ENCODE assay signal across 27 cellular contexts in the genomic region with DNA sequence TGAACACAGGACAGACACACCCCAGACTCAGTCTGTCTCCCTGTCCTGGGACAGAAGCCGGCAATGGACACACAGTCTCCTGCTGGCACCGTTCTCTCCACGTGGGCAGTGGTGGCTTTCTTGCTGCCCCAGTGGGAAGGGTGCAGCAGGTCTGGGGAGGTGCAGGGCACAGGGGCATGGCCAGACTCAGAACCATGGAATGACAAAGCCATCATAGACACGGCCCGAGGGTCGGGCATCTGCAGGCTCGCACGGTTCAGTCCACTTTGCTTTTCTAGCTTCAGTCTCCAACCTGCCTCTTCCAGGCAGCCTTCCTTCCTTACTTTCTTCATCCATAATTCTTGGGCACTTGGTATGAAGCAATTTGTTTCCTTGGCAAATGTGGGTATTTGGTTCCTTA. TPM values are rescaled to one million over a fixed set of nuclear protein-coding genes. Genes with fewer than 3 reads are reported as not detected.
DNase-seq lines count a peak whose midpoint lies in the region; ATAC-seq and TF ChIP-seq lines count a peak whose summit lies in the region.
"Had no signal": no experiment of that assay in that cellular context is flagged by ENCODE, and none has a peak within 500 bp of the region (broad histone marks: within the 10 kb centered on the region; RNA-seq: fewer than 3 reads in every experiment).

No MANE protein-coding gene starts in this region.

- peak overlapping the region; percentile 66 for H3K9ac ChIP-seq in Loucy (ENCODE audit: low read depth, low read length, poor library complexity, severe bottlenecking)
- H3K9ac ChIP-seq in mesenchymal stem cell (ENCODE audit: low read length) = no peak overlapping the region
- H3K9ac ChIP-seq in MM.1S (ENCODE audit: low read length) = no peak overlapping the region
- H3K9ac ChIP-seq: GM23248 had no signal

- peak overlapping the region in 1 of 2 experiments; percentile 95 for H3K14ac ChIP-seq in mesenchymal stem cell (ENCODE audit: low read length in 2 of 2)

- peak overlapping the region; percentile 24 to 38 for H3K18ac ChIP-seq in mesenchymal stem cell (ENCODE audit: low read depth in 1 of 2, low read length in 2 of 2)

- peak overlapping the region in 1 of 2 experiments; percentile 42 for H3K23ac ChIP-seq in mesenchymal stem cell (ENCODE audit: low read length in 2 of 2)

- no peak overlapping the region for H2BK15ac ChIP-seq in mesenchymal stem cell (ENCODE audit: low read depth, poor library complexity, severe bottlenecking)

- intact Hi-C loops in left cardiac atrium (cut with DNase I) = no loop called here
- intact Hi-C loops in Right ventricle myocardium inferior (cut with DNase I) = no loop called here

- ATAC-seq in left cardiac atrium = no peak
- ATAC-seq in Right ventricle myocardium inferior = no peak

- H3K4me2 ChIP-seq in Loucy (ENCODE audit: low read depth, low read length, poor library complexity, severe bottlenecking) (peak overlapping the region; percentile 71), mesenchymal stem cell (ENCODE audit: low read length, poor library complexity, severe bottlenecking) (no peak overlapping the region), osteoblast (ENCODE audit: insufficient read depth, low read length) (no peak overlapping the region), MM.1S (ENCODE audit: low read depth, low read length) (no peak overlapping the region)

- 97% methylated on average over 4 of the region's 8 CpGs for WGBS in mesenchymal stem cell

- H3K27ac ChIP-seq in mesenchymal stem cell (ENCODE audit: low read length, poor library complexity, severe bottlenecking) = no peak overlapping the region
- H3K27ac ChIP-seq in osteoblast (ENCODE audit: low read depth, low read length) = no peak overlapping the region
- no peak overlapping the region for H3K27ac ChIP-seq in MM.1S (ENCODE audit: low read length)
- H3K27ac ChIP-seq: GM23248 had no signal

- H3F3A ChIP-seq in Loucy (ENCODE audit: low read depth) (0 out of 2 replicates have a peak, but pooled peaks cover 5% of the 10 kb centered on the region), MM.1S (ENCODE audit: insufficient read depth, low read length) (no peaks in the 10 kb centered on the region)

- H3K4me1 ChIP-seq in Loucy (ENCODE audit: insufficient read depth, low read length, poor library complexity, severe bottlenecking) = peaks cover 28% of the 10 kb centered on the region
- peaks cover 39% of the 10 kb centered on the region for H3K4me1 ChIP-seq in mesenchymal stem cell (ENCODE audit: control insufficient read depth, insufficient read depth, low read depth, low read length)
- peaks cover 35% of the 10 kb centered on the region for H3K4me1 ChIP-seq in osteoblast (ENCODE audit: insufficient read depth, low read length)
- no peaks in the 10 kb centered on the region for H3K4me1 ChIP-seq in MM.1S (ENCODE audit: low read length)

- no peaks in the 10 kb centered on the region; the same call in 1 of the 2 replicates for H3K9me3 ChIP-seq in Loucy (ENCODE audit: insufficient read depth, low read depth, low read length)
- H3K9me3 ChIP-seq in mesenchymal stem cell (ENCODE audit: control insufficient read depth, low read length) = no peaks in the 10 kb centered on the region
- H3K9me3 ChIP-seq in osteoblast (ENCODE audit: low read depth, low read length) = no peaks in the 10 kb centered on the region
- H3K9me3 ChIP-seq in MM.1S (replicated peaks; ENCODE audit: insufficient read depth, low read length) = no peaks in the 10 kb centered on the region
- H3K9me3 ChIP-seq: MG63 had no signal

- no peak overlapping the region for H2BK120ac ChIP-seq in mesenchymal stem cell (ENCODE audit: low read depth, low read length)

- H4K91ac ChIP-seq in mesenchymal stem cell (ENCODE audit: low read length) = peak overlapping the region; percentile 44

- no peaks in the 10 kb centered on the region for H3K9me2 ChIP-seq in Loucy (replicated peaks; ENCODE audit: low read depth, low read length)
- H3K9me2 ChIP-seq in MM.1S (replicated peaks; ENCODE audit: insufficient read depth, low read length) = no peaks in the 10 kb centered on the region

- H2AFZ ChIP-seq in Loucy (ENCODE audit: low read length) (no peak overlapping the region), mesenchymal stem cell (ENCODE audit: low read depth, low read length) (no peak overlapping the region), osteoblast (ENCODE audit: low read length) (no peak overlapping the region), MM.1S (ENCODE audit: low read length) (no peak overlapping the region)
- H2AFZ ChIP-seq: GM23248 had no signal

- no peaks in the 10 kb centered on the region for H3K36me3 ChIP-seq in Loucy (ENCODE audit: insufficient read depth, low read length)
- no peaks in the 10 kb centered on the region for H3K36me3 ChIP-seq in mesenchymal stem cell (ENCODE audit: control insufficient read depth in 1 of 2, insufficient read depth in 2 of 2, low read depth in 1 of 2, low read length in 2 of 2)
- no peaks in the 10 kb centered on the region for H3K36me3 ChIP-seq in osteoblast (ENCODE audit: insufficient read depth, low read length)
- H3K36me3 ChIP-seq in MM.1S (replicated peaks; ENCODE audit: insufficient read depth, low read length) = no peaks in the 10 kb centered on the region
- H3K36me3 ChIP-seq: MG63 had no signal

- H3K79me1 ChIP-seq in mesenchymal stem cell (replicated peaks; ENCODE audit: low read length, poor library complexity, severe bottlenecking) = no peaks in the 10 kb centered on the region

- peak overlapping the region; percentile 13 for H2AK5ac ChIP-seq in mesenchymal stem cell (ENCODE audit: low read length, severe bottlenecking)

- DNase-seq in left cardiac atrium (peak; percentile 17), Right ventricle myocardium inferior (ENCODE audit: missing footprints) (no peak), mesenchymal stem cell (no peak), osteoblast (ENCODE audit: insufficient read length, low spot score, missing footprints) (peak; percentile 32), NCI-H748 (lab: John Stamatoyannopoulos, UW; ENCODE audit: unreplicated experiment) (no peak), MM.1S (no peak), germinal center (ENCODE audit: low spot score) (no peak)
- DNase-seq: 8988T, COR-L47, DMS53, GM23248, H9, KBM-7, MG63, NCI-H2029, NCI-H446 treated with DMSO at 0.1 percent for 48 hours, NCI-H526, RPMI8226, SHP77 had no signal

- H4K20me1 ChIP-seq in Loucy (ENCODE audit: insufficient read depth, low read length, poor library complexity, severe bottlenecking) (no peaks in the 10 kb centered on the region), osteoblast (ENCODE audit: insufficient read depth, low read length) (no peaks in the 10 kb centered on the region), MM.1S (ENCODE audit: insufficient read depth, low read length) (no peaks in the 10 kb centered on the region)

- no peak overlapping the region for H4K8ac ChIP-seq in mesenchymal stem cell (ENCODE audit: low read length)

- H3K4me3 ChIP-seq in Loucy (ENCODE audit: low read length, poor library complexity, severe bottlenecking) (no peak overlapping the region), mesenchymal stem cell (ENCODE audit: insufficient read depth in 1 of 2, low read depth in 1 of 2, low read length in 2 of 2) (no peak overlapping the region), osteoblast (ENCODE audit: insufficient read depth, low read length) (no peak overlapping the region), MM.1S (ENCODE audit: low read length) (no peak overlapping the region)
- H3K4me3 ChIP-seq: GM23248, MG63 had no signal

- TF ChIP-seq CTCF in Loucy (conservative IDR thresholded peaks at IDR 0.05; ENCODE audit: low read length) (no peak), osteoblast (IDR thresholded peaks at IDR 0.05; ENCODE audit: extremely low read depth, low read depth, low read length) (no peak), MM.1S (IDR thresholded peaks at IDR 0.05; ENCODE audit: low read length) (no peak)

- peak overlapping the region in 1 of 2 experiments; percentile 29 for H2BK12ac ChIP-seq in mesenchymal stem cell (ENCODE audit: low read length in 2 of 2)

- no peak overlapping the region for H2BK5ac ChIP-seq in mesenchymal stem cell (ENCODE audit: low read depth, low read length, poor library complexity, severe bottlenecking)

- H3K27me3 ChIP-seq in Loucy (ENCODE audit: insufficient read depth, low read length, poor library complexity, severe bottlenecking) (no peaks in the 10 kb centered on the region), mesenchymal stem cell (ENCODE audit: control insufficient read depth in 1 of 2, insufficient read depth in 1 of 2, low read length in 2 of 2) (peaks cover 0 to 17% of the 10 kb centered on the region in 2 experiments), osteoblast (ENCODE audit: insufficient read depth, low read length) (no peaks in the 10 kb centered on the region), MM.1S (replicated peaks; ENCODE audit: insufficient read depth, low read length) (peaks cover 90% of the 10 kb centered on the region)
- H3K27me3 ChIP-seq: MG63 had no signal

- peak overlapping the region in 1 of 2 experiments; percentile 37 for H3K4ac ChIP-seq in mesenchymal stem cell (ENCODE audit: low read depth in 1 of 2, low read length in 2 of 2)

- H3K79me2 ChIP-seq in Loucy (ENCODE audit: insufficient read depth, low read length) = no peaks in the 10 kb centered on the region
- H3K79me2 ChIP-seq in osteoblast (ENCODE audit: insufficient read depth, low read length) = no peaks in the 10 kb centered on the region
- no peaks in the 10 kb centered on the region for H3K79me2 ChIP-seq in MM.1S (ENCODE audit: low read length)

RNA-seq across cellular contexts. Expression of gene MYMK, which starts 16.7 kb away (rescaled TPM):
- total RNA-seq in left cardiac atrium = not detected
- not detected for total RNA-seq in Right ventricle myocardium inferior
- polyA plus RNA-seq in mesenchymal stem cell (2013, experiment 1 of 2) = not detected
- polyA plus RNA-seq in mesenchymal stem cell (2013, experiment 2 of 2) = not detected
- total RNA-seq in osteoblast = not detected in 2 replicates
- total RNA-seq: Daoy, GM23248, H9, HepG2, HT1080, SK-MEL-5 had no signal
- polyA plus RNA-seq: BJ, GM23248, HepG2 had no signal

RNA-seq across cellular contexts. Expression of gene ADAMTSL2, which starts 26.5 kb away (rescaled TPM):
- 10 to 100 TPM; 13.9 to 16.7 TPM for total RNA-seq in left cardiac atrium
- total RNA-seq in Right ventricle myocardium inferior = 9.5 TPM
- 0.22 TPM for polyA plus RNA-seq in mesenchymal stem cell (2013, experiment 1 of 2)
- polyA plus RNA-seq in mesenchymal stem cell (2013, experiment 2 of 2) = 0.21 TPM
- total RNA-seq in osteoblast = under 0.01 and 0.29 TPM in 2 replicates
- total RNA-seq: Daoy, G401, HT1080, LHCN-M2 had no signal
- polyA plus RNA-seq: BJ, GM23248 had no signal

RNA-seq across cellular contexts. Expression of gene SLC2A6, which starts 29.1 kb away (rescaled TPM):
- total RNA-seq in left cardiac atrium = 1 to 10 TPM; 4.3 to 7.4 TPM
- 2.7 TPM for total RNA-seq in Right ventricle myocardium inferior
- 29.4 TPM for polyA plus RNA-seq in mesenchymal stem cell (2013, experiment 1 of 2)
- 28.2 TPM for polyA plus RNA-seq in mesenchymal stem cell (2013, experiment 2 of 2)
- total RNA-seq in osteoblast = 25.3 TPM in 2 replicates

RNA-seq across cellular contexts. Expression of gene CACFD1, which starts 48.3 kb away (rescaled TPM):
- total RNA-seq in left cardiac atrium (10 to 100 TPM in 1 of 2 donors, 1 to 10 TPM in 1; 9.6 to 13.0 TPM), Right ventricle myocardium inferior (13.9 TPM), osteoblast (8.0 and 9.0 TPM in 2 replicates)
- polyA plus RNA-seq in mesenchymal stem cell (2013, experiment 1 of 2) = 6.9 TPM
- polyA plus RNA-seq in mesenchymal stem cell (2013, experiment 2 of 2) = 6.9 TPM

Comparison
In these comparisons a context has a peak if more than half of its experiments do, and no peak if none do; other contexts are left out.
1. DNase-seq: peak in left cardiac atrium (single experiment) and osteoblast (single experiment); none in Right ventricle myocardium inferior (single experiment), mesenchymal stem cell (single experiment), NCI-H748 (single experiment), MM.1S (single experiment) and germinal center (single experiment).